Comparison of ENCODE assay signal across 8 cellular contexts in the genomic region with DNA sequence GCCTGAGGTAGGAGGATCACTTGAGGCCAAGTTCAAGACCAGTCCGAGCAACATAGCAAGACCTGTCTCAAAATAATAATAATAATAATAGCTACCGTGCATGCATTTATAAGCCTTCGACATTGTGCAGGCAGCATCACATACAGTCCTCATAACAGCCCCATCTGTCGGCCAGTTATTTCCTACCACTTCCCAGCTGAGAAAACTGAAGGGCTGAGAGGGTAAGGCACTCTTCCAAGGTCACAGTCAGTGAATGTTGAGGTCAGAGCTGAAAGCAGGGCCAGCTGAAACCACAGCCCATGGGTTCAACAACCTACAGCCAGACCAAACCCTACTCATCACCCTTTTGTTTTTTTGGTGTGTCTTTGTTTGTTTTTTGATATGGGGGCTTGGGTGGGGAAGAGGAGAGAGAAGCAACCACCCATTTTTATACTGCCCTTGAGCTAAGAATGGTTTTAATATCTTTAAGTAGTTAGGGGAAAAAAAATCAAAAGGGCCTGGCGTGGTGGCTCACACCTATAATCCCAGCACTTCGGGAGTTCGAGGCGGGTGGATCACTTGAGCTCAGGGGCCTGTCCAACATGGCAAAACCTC. TPM values are rescaled to one million over a fixed set of nuclear protein-coding genes. Genes with fewer than 3 reads are reported as not detected.
DNase-seq lines count a peak whose midpoint lies in the region; ATAC-seq lines count a peak whose summit lies in the region.

No MANE protein-coding gene starts in this region.

- H3K36me3 Mint-ChIP-seq in activated CD4-positive, alpha-beta T cell treated with anti-CD3 and anti-CD28 coated beads, Interleukin-2, amount 10 ng/mL, durations not matched to agents 7 days and 5 days (ENCODE audit: low read depth), result no peaks in the 10 kb centered on the region

- H3K27ac Mint-ChIP-seq in activated CD4-positive, alpha-beta T cell treated with anti-CD3 and anti-CD28 coated beads, Interleukin-2, amount 10 ng/mL, durations not matched to agents 7 days and 5 days, result no peak overlapping the region

- no peak overlapping the region for H3K4me3 Mint-ChIP-seq in activated CD4-positive, alpha-beta T cell treated with anti-CD3 and anti-CD28 coated beads, Interleukin-2, amount 10 ng/mL, durations not matched to agents 7 days and 5 days

- peak; percentile 80 for ATAC-seq in left ventricle myocardium superior

- no peaks in the 10 kb centered on the region for H3K9me3 Mint-ChIP-seq in activated CD4-positive, alpha-beta T cell treated with anti-CD3 and anti-CD28 coated beads, Interleukin-2, amount 10 ng/mL, durations not matched to agents 7 days and 5 days

- CTCF ChIA-PET in activated CD4-positive, alpha-beta T cell treated with anti-CD3 and anti-CD28 coated beads, Interleukin-2, amount 10 ng/mL, durations not matched to agents 7 days and 5 days (lab: Charles Lee), result interaction anchor here (0.6 to 3.9 kb wide), 8 partner anchors 14 to 230 kb away, joined by 3 to 21 read pairs (median 4); a partner anchor contains a TSS

- H3K4me1 Mint-ChIP-seq in activated CD4-positive, alpha-beta T cell treated with anti-CD3 and anti-CD28 coated beads, Interleukin-2, amount 10 ng/mL, durations not matched to agents 7 days and 5 days, result no peaks in the 10 kb centered on the region

- peak; percentile 3 to 14 for DNase-seq in activated CD4-positive, alpha-beta T cell treated with anti-CD3 and anti-CD28 coated beads for 4 hours
- DNase-seq in activated CD4-positive, alpha-beta T cell treated with anti-CD3 and anti-CD28 coated beads, Interleukin-2, amount 50 U/mL, for 4 hours, result no peak
- DNase-seq in Kasumi-1 (lab: John Stamatoyannopoulos, UW) (peak; percentile 46 to 68), left ventricle myocardium superior (no peak), stromal cell of bone marrow (ENCODE audit: low read depth) (peak; percentile 35), NCI-H1436 treated with DMSO at 0.1 percent for 48 hours (lab: John Stamatoyannopoulos, UW) (no peak), T-helper 9 cell (no peak)
- DNase-seq in activated CD4-positive, alpha-beta T cell treated with anti-CD3 and anti-CD28 coated beads, Interleukin-2, amount 10 ng/mL, durations not matched to agents 7 days and 5 days, result peak; percentile 44

- peaks cover 11% of the 10 kb centered on the region for H3K27me3 Mint-ChIP-seq in activated CD4-positive, alpha-beta T cell treated with anti-CD3 and anti-CD28 coated beads, Interleukin-2, amount 10 ng/mL, durations not matched to agents 7 days and 5 days

- intact Hi-C loops in left ventricle myocardium superior (cut with micrococcal nuclease), result no loop called here

- POLR2A ChIA-PET in activated CD4-positive, alpha-beta T cell treated with anti-CD3 and anti-CD28 coated beads, Interleukin-2, amount 10 ng/mL, durations not matched to agents 7 days and 5 days (lab: Charles Lee), result no interaction called here

RNA-seq across cellular contexts. Expression of a gene that starts 16.8 kb away (rescaled TPM):
- total RNA-seq in activated CD4-positive, alpha-beta T cell treated with anti-CD3 and anti-CD28 coated beads, Interleukin-2, amount 10 ng/mL, durations not matched to agents 7 days and 5 days, result 10 to 100 TPM; 63.7 to 71.0 TPM
- 136 TPM for total RNA-seq in left ventricle myocardium superior

RNA-seq across cellular contexts. Expression of a gene that starts 52.1 kb away (rescaled TPM):
- total RNA-seq in activated CD4-positive, alpha-beta T cell treated with anti-CD3 and anti-CD28 coated beads, Interleukin-2, amount 10 ng/mL, durations not matched to agents 7 days and 5 days, result 10 to 100 TPM; 23.3 to 25.3 TPM
- total RNA-seq in left ventricle myocardium superior, result 54.6 TPM

RNA-seq across cellular contexts. Expression of a gene that starts 52.5 kb away (rescaled TPM):
- total RNA-seq in activated CD4-positive, alpha-beta T cell treated with anti-CD3 and anti-CD28 coated beads, Interleukin-2, amount 10 ng/mL, durations not matched to agents 7 days and 5 days, result 10 to 100 TPM; 10.8 to 11.0 TPM
- 21.3 TPM for total RNA-seq in left ventricle myocardium superior

Comparison
In these comparisons a context has a peak if more than half of its experiments do, and no peak if none do; other contexts are left out.
1. DNase-seq: peak in activated CD4-positive, alpha-beta T cell treated with anti-CD3 and anti-CD28 coated beads for 4 hours (2 of 2), Kasumi-1 (2 of 2), activated CD4-positive, alpha-beta T cell treated with anti-CD3 and anti-CD28 coated beads, Interleukin-2, amount 10 ng/mL, durations not matched to agents 7 days and 5 days (single experiment) and stromal cell of bone marrow (single experiment); none in activated CD4-positive, alpha-beta T cell treated with anti-CD3 and anti-CD28 coated beads, Interleukin-2, amount 50 U/mL, for 4 hours (0 of 2), left ventricle myocardium superior (single experiment), NCI-H1436 treated with DMSO at 0.1 percent for 48 hours (single experiment) and T-helper 9 cell (single experiment).